ENCODE assay signal across 38 cellular contexts in the genomic region with DNA sequence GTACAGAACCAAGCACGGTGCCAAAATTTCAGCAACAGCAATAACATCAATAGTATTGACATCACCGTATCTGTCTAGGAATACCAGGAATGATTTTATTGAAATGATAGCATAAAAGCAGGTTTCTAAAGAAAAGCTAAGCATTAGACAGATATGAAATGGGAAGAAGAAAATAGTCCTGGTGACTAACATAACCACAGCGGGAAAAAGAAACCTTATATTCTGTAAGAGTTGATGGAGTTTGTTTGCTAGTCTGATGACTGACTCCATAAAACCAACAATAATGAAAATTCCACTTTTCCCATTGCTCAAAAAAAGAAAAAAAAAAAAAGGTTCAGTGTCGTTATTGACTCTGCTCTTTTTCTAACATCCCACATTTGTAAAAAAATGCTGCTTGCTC.
"Had no signal": no experiment of that assay in that cellular context is flagged by ENCODE, and none has a peak within 500 bp of the region (broad histone marks: within the 10 kb centered on the region; RNA-seq: fewer than 3 reads in every experiment).

No MANE protein-coding gene starts in this region.

- DNase-seq: activated effector memory CD4-positive, alpha-beta T cell treated with anti-CD3 and anti-CD28 coated beads, Interleukin-2, amount 50 U/mL, for 16 hours; activated effector memory CD4-positive, alpha-beta T cell treated with Interleukin-2 at 50 U/mL for 16 hours; activated gamma-delta T cell; activated gamma-delta T cell treated with Interleukin-2 at 50 U/mL for 16 hours; activated naive CD4-positive, alpha-beta T cell; activated naive CD4-positive, alpha-beta T cell treated with anti-CD3 and anti-CD28 coated beads for 36 hours; activated naive CD4-positive, alpha-beta T cell treated with anti-CD3 and anti-CD28 coated beads, Interleukin-2, amount 10 ng/mL, durations not matched to agents 7 days and 5 days; activated naive CD4-positive, alpha-beta T cell treated with anti-CD3 and anti-CD28 coated beads, Interleukin-2, amount 50 U/mL, for 16 hours; activated naive CD4-positive, alpha-beta T cell treated with Interleukin-2 at 50 U/mL for 16 hours; activated naive CD8-positive, alpha-beta T cell treated with anti-CD3 and anti-CD28 coated beads for 36 hours; activated naive CD8-positive, alpha-beta T cell treated with anti-CD3 and anti-CD28 coated beads, Interleukin-2, amount 10 ng/mL, durations not matched to agents 7 days and 5 days; activated naive CD8-positive, alpha-beta T cell treated with anti-CD3 and anti-CD28 coated beads, Interleukin-2, amount 50 U/mL, for 24 hours; activated T-cell treated with anti-CD3 and anti-CD28 coated beads, Interleukin-2, amount 50 U/mL, for 1 hour; activated T-cell treated with anti-CD3 and anti-CD28 coated beads, Interleukin-2, amount 50 U/mL, for 24 hours; activated T-cell treated with anti-CD3 and anti-CD28 coated beads, Interleukin-2, amount 50 U/mL, for 4 hours; activated T-cell treated with anti-CD3 and anti-CD28 coated beads, Interleukin-2, amount 50 U/mL, for 48 hours; activated T-cell treated with anti-CD3 and anti-CD28 coated beads, Interleukin-2, amount 50 U/mL, for 72 hours; adrenal gland; amniotic stem cell; amygdala; anterior cingulate cortex; aorta; body of pancreas; brain microvascular endothelial cell; caudate nucleus; central memory CD4-positive, alpha-beta T cell; cerebellar nuclear complex had no signal

- H3K27ac ChIP-seq: adrenal gland, ascending aorta, body of pancreas, brain microvascular endothelial cell, breast epithelium, cardiac muscle cell had no signal

- H3K4me1 ChIP-seq: adrenal gland, ascending aorta, body of pancreas, breast epithelium had no signal

- ATAC-seq: activated naive CD4-positive, alpha-beta T cell treated with anti-CD3 and anti-CD28 coated beads, Interleukin-2, amount 50 U/mL, for 72 hours; activated naive CD8-positive, alpha-beta T cell treated with anti-CD3 and anti-CD28 coated beads, Interleukin-2, amount 50 U/mL, for 24 hours; activated T-cell treated with anti-CD3 and anti-CD28 coated beads, Interleukin-2, amount 50 U/mL, for 4 hours; activated T-cell treated with anti-CD3 and anti-CD28 coated beads, Interleukin-2, amount 50 U/mL, for 72 hours; activated T-helper 17 cell treated with anti-CD3 and anti-CD28 coated beads, Interleukin-2, amount 50 U/mL, for 72 hours; body of pancreas had no signal

- H3K4me3 Mint-ChIP-seq: activated naive CD4-positive, alpha-beta T cell treated with anti-CD3 and anti-CD28 coated beads for 36 hours; activated naive CD4-positive, alpha-beta T cell treated with anti-CD3 and anti-CD28 coated beads, Interleukin-2, amount 10 ng/mL, durations not matched to agents 7 days and 5 days; activated naive CD4-positive, alpha-beta T cell treated with anti-CD3 and anti-CD28 coated beads, Interleukin-2, amount 50 U/mL, for 24 hours; activated naive CD8-positive, alpha-beta T cell; activated naive CD8-positive, alpha-beta T cell treated with anti-CD3 and anti-CD28 coated beads for 36 hours; activated naive CD8-positive, alpha-beta T cell treated with anti-CD3 and anti-CD28 coated beads, Interleukin-2, amount 10 ng/mL, durations not matched to agents 7 days and 5 days; activated naive CD8-positive, alpha-beta T cell treated with anti-CD3 and anti-CD28 coated beads, Interleukin-2, amount 50 U/mL, for 24 hours; activated T-cell treated with anti-CD3 and anti-CD28 coated beads, Interleukin-2, amount 50 U/mL, for 24 hours; activated T-cell treated with anti-CD3 and anti-CD28 coated beads, Interleukin-2, amount 50 U/mL, for 4 hours; activated T-cell treated with anti-CD3 and anti-CD28 coated beads, Interleukin-2, amount 50 U/mL, for 72 hours; activated T-helper 1 cell treated with anti-CD3 and anti-CD28 coated beads, Interleukin-12 subunit alpha, Interleukin-12 subunit beta, Interleukin-2, Interleukin-4 antibody, amounts not matched to agents 30 ng/mL and 10 ng/mL and 1 ng/mL, durations not matched to agents 14 hours and 24 hours and 36 hours; activated T-helper 17 cell treated with anti-CD3 and anti-CD28 coated beads, Interleukin-2, amount 50 U/mL, for 72 hours; brain; central memory CD8-positive, alpha-beta T cell had no signal

- H3K4me3 ChIP-seq: adrenal gland, ascending aorta, body of pancreas, breast epithelium, cardiac muscle cell had no signal

- H3K36me3 ChIP-seq: adrenal gland, ascending aorta, brain microvascular endothelial cell, breast epithelium, cardiac muscle cell had no signal

- H3K9me3 Mint-ChIP-seq: activated naive CD4-positive, alpha-beta T cell treated with anti-CD3 and anti-CD28 coated beads, Interleukin-2, amount 50 U/mL, for 24 hours; activated naive CD8-positive, alpha-beta T cell treated with anti-CD3 and anti-CD28 coated beads for 36 hours; activated naive CD8-positive, alpha-beta T cell treated with anti-CD3 and anti-CD28 coated beads, Interleukin-2, amount 50 U/mL, for 24 hours; activated T-cell treated with anti-CD3 and anti-CD28 coated beads, Interleukin-2, amount 50 U/mL, for 24 hours; activated T-cell treated with anti-CD3 and anti-CD28 coated beads, Interleukin-2, amount 50 U/mL, for 4 hours; activated T-helper 1 cell treated with anti-CD3 and anti-CD28 coated beads, Interleukin-12 subunit alpha, Interleukin-12 subunit beta, Interleukin-2, Interleukin-4 antibody, amounts not matched to agents 30 ng/mL and 10 ng/mL and 1 ng/mL, durations not matched to agents 14 hours and 24 hours and 36 hours; brain had no signal

- H3K27me3 Mint-ChIP-seq: activated naive CD4-positive, alpha-beta T cell treated with anti-CD3 and anti-CD28 coated beads, Interleukin-2, amount 10 ng/mL, durations not matched to agents 7 days and 5 days; activated naive CD4-positive, alpha-beta T cell treated with anti-CD3 and anti-CD28 coated beads, Interleukin-2, amount 50 U/mL, for 24 hours; activated naive CD8-positive, alpha-beta T cell; activated naive CD8-positive, alpha-beta T cell treated with anti-CD3 and anti-CD28 coated beads for 36 hours; activated naive CD8-positive, alpha-beta T cell treated with anti-CD3 and anti-CD28 coated beads, Interleukin-2, amount 10 ng/mL, durations not matched to agents 7 days and 5 days; activated naive CD8-positive, alpha-beta T cell treated with anti-CD3 and anti-CD28 coated beads, Interleukin-2, amount 50 U/mL, for 24 hours; activated T-cell treated with anti-CD3 and anti-CD28 coated beads, Interleukin-2, amount 50 U/mL, for 24 hours; activated T-helper 17 cell treated with anti-CD3 and anti-CD28 coated beads, Interleukin-2, amount 50 U/mL, for 72 hours; brain; central memory CD8-positive, alpha-beta T cell had no signal

- H3K36me3 Mint-ChIP-seq: activated naive CD4-positive, alpha-beta T cell treated with anti-CD3 and anti-CD28 coated beads, Interleukin-2, amount 10 ng/mL, durations not matched to agents 7 days and 5 days; activated naive CD4-positive, alpha-beta T cell treated with anti-CD3 and anti-CD28 coated beads, Interleukin-2, amount 50 U/mL, for 24 hours; activated naive CD4-positive, alpha-beta T cell treated with anti-CD3 and anti-CD28 coated beads, Interleukin-2, amount 50 U/mL, for 72 hours; activated naive CD8-positive, alpha-beta T cell; activated naive CD8-positive, alpha-beta T cell treated with anti-CD3 and anti-CD28 coated beads for 36 hours; activated naive CD8-positive, alpha-beta T cell treated with anti-CD3 and anti-CD28 coated beads, Interleukin-2, amount 10 ng/mL, durations not matched to agents 7 days and 5 days; brain had no signal

- H3K27me3 ChIP-seq: adrenal gland, ascending aorta, body of pancreas, brain microvascular endothelial cell, breast epithelium, cardiac muscle cell had no signal

- H3K27ac Mint-ChIP-seq: activated naive CD4-positive, alpha-beta T cell treated with anti-CD3 and anti-CD28 coated beads for 36 hours; activated naive CD4-positive, alpha-beta T cell treated with anti-CD3 and anti-CD28 coated beads, Interleukin-2, amount 10 ng/mL, durations not matched to agents 7 days and 5 days; activated naive CD4-positive, alpha-beta T cell treated with anti-CD3 and anti-CD28 coated beads, Interleukin-2, amount 50 U/mL, for 24 hours; activated naive CD4-positive, alpha-beta T cell treated with anti-CD3 and anti-CD28 coated beads, Interleukin-2, amount 50 U/mL, for 72 hours; activated naive CD8-positive, alpha-beta T cell; activated naive CD8-positive, alpha-beta T cell treated with anti-CD3 and anti-CD28 coated beads for 36 hours; activated naive CD8-positive, alpha-beta T cell treated with anti-CD3 and anti-CD28 coated beads, Interleukin-2, amount 10 ng/mL, durations not matched to agents 7 days and 5 days; activated naive CD8-positive, alpha-beta T cell treated with anti-CD3 and anti-CD28 coated beads, Interleukin-2, amount 50 U/mL, for 24 hours; activated T-cell treated with anti-CD3 and anti-CD28 coated beads, Interleukin-2, amount 50 U/mL, for 24 hours; activated T-cell treated with anti-CD3 and anti-CD28 coated beads, Interleukin-2, amount 50 U/mL, for 72 hours; activated T-helper 1 cell treated with anti-CD3 and anti-CD28 coated beads, Interleukin-12 subunit alpha, Interleukin-12 subunit beta, Interleukin-2, Interleukin-4 antibody, amounts not matched to agents 30 ng/mL and 10 ng/mL and 1 ng/mL, durations not matched to agents 14 hours and 24 hours and 36 hours; activated T-helper 17 cell treated with anti-CD3 and anti-CD28 coated beads, Interleukin-2, amount 50 U/mL, for 72 hours; activated T-helper 2 cell treated with anti-CD3 and anti-CD28 coated beads, Interferon-gamma antibody, Interleukin-2, Interleukin-4, amounts not matched to agents 10 μg/mL and 5 μg/mL and 100 μg/mL, durations not matched to agents 14 hours and 24 hours and 36 hours; brain had no signal

- H3K4me1 Mint-ChIP-seq: activated naive CD4-positive, alpha-beta T cell treated with anti-CD3 and anti-CD28 coated beads, Interleukin-2, amount 10 ng/mL, durations not matched to agents 7 days and 5 days; activated naive CD4-positive, alpha-beta T cell treated with anti-CD3 and anti-CD28 coated beads, Interleukin-2, amount 50 U/mL, for 24 hours; activated naive CD8-positive, alpha-beta T cell treated with anti-CD3 and anti-CD28 coated beads for 36 hours; activated naive CD8-positive, alpha-beta T cell treated with anti-CD3 and anti-CD28 coated beads, Interleukin-2, amount 10 ng/mL, durations not matched to agents 7 days and 5 days; activated naive CD8-positive, alpha-beta T cell treated with anti-CD3 and anti-CD28 coated beads, Interleukin-2, amount 50 U/mL, for 24 hours; activated T-helper 17 cell treated with anti-CD3 and anti-CD28 coated beads, Interleukin-2, amount 50 U/mL, for 72 hours; brain; central memory CD8-positive, alpha-beta T cell had no signal

- H3K9me3 ChIP-seq: adrenal gland, ascending aorta, body of pancreas, breast epithelium had no signal
